ENCODE assay signal across 8 cellular contexts in the genomic region with DNA sequence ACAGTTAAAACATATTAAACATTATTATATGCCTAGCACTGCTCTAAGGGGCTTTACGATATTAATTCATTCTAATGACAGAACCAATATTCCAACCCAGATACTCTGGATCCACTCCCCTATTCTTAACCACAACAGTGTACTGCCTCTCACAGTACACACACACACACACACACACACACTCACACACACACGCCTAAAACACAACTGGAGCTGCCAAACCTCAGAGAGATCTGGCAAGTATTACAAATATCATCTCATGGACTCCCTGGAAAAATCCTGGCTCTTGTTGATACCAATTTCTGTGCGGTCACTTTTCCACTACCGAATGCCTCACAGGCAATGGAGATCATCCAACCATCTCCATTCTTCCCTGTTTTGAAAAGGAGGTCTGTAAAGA. TPM values are rescaled to one million over a fixed set of nuclear protein-coding genes. Genes with fewer than 3 reads are reported as not detected.
DNase-seq lines count a peak whose midpoint lies in the region; ATAC-seq and TF ChIP-seq lines count a peak whose summit lies in the region.

No MANE protein-coding gene starts in this region.

- peaks cover 29% of the 10 kb centered on the region for H3K79me2 ChIP-seq in HCT116 (ENCODE audit: insufficient read depth, low read length)

- no peak for TF ChIP-seq RAD21 in HCT116 (IDR thresholded peaks at IDR 0.05; ENCODE audit: low read depth)

- peaks cover under 1% of the 10 kb centered on the region for H3K27me3 Mint-ChIP-seq in activated CD8-positive, alpha-beta T cell treated with anti-CD3 and anti-CD28 coated beads for 36 hours

- CTCF ChIA-PET in HCT116 (lab: Charles Lee) = no interaction called here
- CTCF ChIA-PET in activated CD8-positive, alpha-beta T cell treated with anti-CD3 and anti-CD28 coated beads for 36 hours (lab: Charles Lee) = interaction anchor here (1.3 to 2.4 kb wide), 2 partner anchors 76 to 119 kb away, joined by 3 to 8 read pairs; partner anchors contain the start of gene PSMC4

- no peak overlapping the region for H2AFZ ChIP-seq in HCT116 (ENCODE audit: low read depth, low read length, poor library complexity, severe bottlenecking)

- peaks cover 28% of the 10 kb centered on the region for H3K36me3 Mint-ChIP-seq in activated CD8-positive, alpha-beta T cell treated with anti-CD3 and anti-CD28 coated beads for 36 hours (ENCODE audit: low read depth)

- no peak for TF ChIP-seq POLR2A in HCT116 (IDR thresholded peaks at IDR 0.05; ENCODE audit: borderline replicate concordance, extremely low read depth, insufficient read depth, insufficient read length)
- TF ChIP-seq POLR2A in spleen (IDR thresholded peaks at IDR 0.05) = no peak

- H3K4me1 Mint-ChIP-seq in activated CD8-positive, alpha-beta T cell treated with anti-CD3 and anti-CD28 coated beads for 36 hours (ENCODE audit: low read depth) = peaks cover 31% of the 10 kb centered on the region

- peaks cover 5% of the 10 kb centered on the region for H3K9me3 Mint-ChIP-seq in activated CD8-positive, alpha-beta T cell treated with anti-CD3 and anti-CD28 coated beads for 36 hours

- peak overlapping the region in 1 of 2 experiments; percentile 83; a peak in 3 of 4 replicates for H3K4me3 ChIP-seq in HCT116 (replicated peaks in 1 of 2; ENCODE audit: low read depth in 1 of 2, low read length in 2 of 2)
- H3K4me3 ChIP-seq in left ventricle myocardium inferior = peak overlapping the region; percentile 77
- peak overlapping the region in 7 of 8 donors; percentile 64 to 83 (median 73) for H3K4me3 ChIP-seq in spleen

- H3K4me3 Mint-ChIP-seq in activated CD8-positive, alpha-beta T cell treated with anti-CD3 and anti-CD28 coated beads for 36 hours = peak overlapping the region; percentile 100

- no peaks in the 10 kb centered on the region for H3K9me2 ChIP-seq in HCT116 (ENCODE audit: insufficient read depth)

- peak overlapping the region; percentile 85 for H3K4me2 ChIP-seq in HCT116 (ENCODE audit: low read length)

- peak overlapping the region; percentile 83; the same call in 1 of the 2 replicates for H3K27ac ChIP-seq in HCT116 (ENCODE audit: low read depth, low read length)
- H3K27ac ChIP-seq in left ventricle myocardium inferior (replicated peaks) = peak overlapping the region; percentile 93
- H3K27ac ChIP-seq in spleen = peak overlapping the region in 3 of 8 donors; percentile 94 to 95 (median 94)

- peaks cover 8 to 19% of the 10 kb centered on the region in 2 experiments; a peak in 3 of 4 replicates for H3K4me1 ChIP-seq in HCT116 (ENCODE audit: control insufficient read depth in 1 of 2, insufficient read depth in 2 of 2, low read length in 2 of 2)
- H3K4me1 ChIP-seq in left ventricle myocardium inferior = peaks cover 24% of the 10 kb centered on the region
- peaks cover 8 to 67% (median 26%) of the 10 kb centered on the region in 6 donors for H3K4me1 ChIP-seq in spleen

- no peaks in the 10 kb centered on the region for H3K9me3 ChIP-seq in HCT116 (ENCODE audit: control insufficient read depth in 1 of 2, insufficient read depth in 1 of 2, low read depth in 1 of 2, low read length in 2 of 2)
- H3K9me3 ChIP-seq in left ventricle myocardium inferior (replicated peaks) = no peaks in the 10 kb centered on the region
- H3K9me3 ChIP-seq in spleen = peaks cover 0 to 5% (median 0%) of the 10 kb centered on the region in 8 donors

- H3K27me3 ChIP-seq in HCT116 (ENCODE audit: insufficient read depth, low read length) (no peaks in the 10 kb centered on the region), left ventricle myocardium inferior (ENCODE audit: low read depth) (no peaks in the 10 kb centered on the region), spleen (replicated peaks in 1 of 7) (peaks cover 0 to 2% (median 0%) of the 10 kb centered on the region in 7 donors)

- TF ChIP-seq CTCF in HCT116 (IDR thresholded peaks at IDR 0.05 in 2 of 3, conservative IDR thresholded peaks at IDR 0.05 in 1 of 3; ENCODE audit: borderline replicate concordance in 1 of 3, insufficient read depth in 1 of 3, low read depth in 2 of 3, low read length in 2 of 3) = no peak
- TF ChIP-seq CTCF in activated CD8-positive, alpha-beta T cell treated with anti-CD3 and anti-CD28 coated beads for 36 hours (IDR thresholded peaks at IDR 0.05) = no peak
- TF ChIP-seq CTCF in left ventricle myocardium inferior (IDR thresholded peaks at IDR 0.05; ENCODE audit: borderline replicate concordance) = no peak
- TF ChIP-seq CTCF in spleen (IDR thresholded peaks at IDR 0.05 in 8 of 11, conservative IDR thresholded peaks at IDR 0.05 in 3 of 11) = no peak

- RAD21 ChIA-PET in HCT116 (lab: Charles Lee; ENCODE audit: low non-redundant PET in 1 of 2, low total read pairs in 2 of 2, uncharacterized antibody in 2 of 2, unreplicated experiment in 2 of 2) = no interaction called here

- POLR2A ChIA-PET in HCT116 (lab: Charles Lee) = no interaction called here
- POLR2A ChIA-PET in activated CD8-positive, alpha-beta T cell treated with anti-CD3 and anti-CD28 coated beads for 36 hours (lab: Charles Lee) = interaction anchor here (1.2 to 1.9 kb wide), 2 partner anchors 11 to 14 kb away, joined by 3 to 4 read pairs; no protein-coding TSS in a partner anchor

- WGBS in spleen, 5 donors = 78 to 85% (median 81%) methylated on average over 4 of the region's 4 CpGs

- DNase-seq in HCT116 (ENCODE audit: low read depth, low spot score) = no peak
- DNase-seq in activated CD8-positive, alpha-beta T cell treated with anti-CD3 and anti-CD28 coated beads for 36 hours = no peak
- no peak for DNase-seq in left ventricle myocardium inferior
- DNase-seq in spleen = no peak
- no peak for DNase-seq in NCI-H345 (lab: John Stamatoyannopoulos, UW)
- no peak for DNase-seq in activated CD4-positive, alpha-beta T cell treated with anti-CD3 and anti-CD28 coated beads for 1 hour
- DNase-seq in GM03348 (ENCODE audit: low spot score) = no peak

- H4K20me1 ChIP-seq in HCT116 (ENCODE audit: insufficient read depth) = no peaks in the 10 kb centered on the region

- intact Hi-C loops in HCT116 (cut with micrococcal nuclease) = no loop called here
- intact Hi-C loops in activated CD8-positive, alpha-beta T cell treated with anti-CD3 and anti-CD28 coated beads for 36 hours (cut with micrococcal nuclease) = no loop called here
- intact Hi-C loops in left ventricle myocardium inferior (cut with micrococcal nuclease) = no loop called here
- intact Hi-C loops in spleen (cut with DNase I; ENCODE audit: low total_unique reads) = no loop called here

- H3K36me3 ChIP-seq in HCT116 (ENCODE audit: control insufficient read depth in 1 of 2, insufficient read depth in 2 of 2, low read length in 2 of 2) = no peaks in the 10 kb centered on the region; a peak in 1 of 4 replicates
- peaks cover 6% of the 10 kb centered on the region for H3K36me3 ChIP-seq in left ventricle myocardium inferior
- peaks cover 0 to 13% (median 3%) of the 10 kb centered on the region in 6 donors for H3K36me3 ChIP-seq in spleen

- BruUV-seq in HCT116 (replicated peaks; lab: Mats Ljungman, UMichigan) = no TSS peak

- H3K27ac Mint-ChIP-seq in activated CD8-positive, alpha-beta T cell treated with anti-CD3 and anti-CD28 coated beads for 36 hours = peak overlapping the region; percentile 100

- H3K9ac ChIP-seq in HCT116 (ENCODE audit: low read length) = peak overlapping the region; percentile 77

- ATAC-seq in HCT116 (no peak), GM18873 (IDR thresholded peaks at IDR 0.05; ENCODE audit: low FRiP score, unreplicated experiment) (no peak)
- ATAC-seq in activated CD8-positive, alpha-beta T cell treated with anti-CD3 and anti-CD28 coated beads for 36 hours = no peak

TF ChIP-seq in HCT116, 20 proteins besides CTCF, POLR2A, EP300 and RAD21:
- TF ChIP-seq, protein P1, sequence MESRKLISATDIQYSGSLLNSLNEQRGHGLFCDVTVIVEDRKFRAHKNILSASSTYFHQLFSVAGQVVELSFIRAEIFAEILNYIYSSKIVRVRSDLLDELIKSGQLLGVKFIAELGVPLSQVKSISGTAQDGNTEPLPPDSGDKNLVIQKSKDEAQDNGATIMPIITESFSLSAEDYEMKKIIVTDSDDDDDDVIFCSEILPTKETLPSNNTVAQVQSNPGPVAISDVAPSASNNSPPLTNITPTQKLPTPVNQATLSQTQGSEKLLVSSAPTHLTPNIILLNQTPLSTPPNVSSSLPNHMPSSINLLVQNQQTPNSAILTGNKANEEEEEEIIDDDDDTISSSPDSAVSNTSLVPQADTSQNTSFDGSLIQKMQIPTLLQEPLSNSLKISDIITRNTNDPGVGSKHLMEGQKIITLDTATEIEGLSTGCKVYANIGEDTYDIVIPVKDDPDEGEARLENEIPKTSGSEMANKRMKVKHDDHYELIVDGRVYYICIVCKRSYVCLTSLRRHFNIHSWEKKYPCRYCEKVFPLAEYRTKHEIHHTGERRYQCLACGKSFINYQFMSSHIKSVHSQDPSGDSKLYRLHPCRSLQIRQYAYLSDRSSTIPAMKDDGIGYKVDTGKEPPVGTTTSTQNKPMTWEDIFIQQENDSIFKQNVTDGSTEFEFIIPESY (IDR thresholded peaks at IDR 0.05; ENCODE audit: extremely low read depth, insufficient replicate concordance, low read length) = no peak
- no peak for TF ChIP-seq SRF (IDR thresholded peaks at IDR 0.05; ENCODE audit: low read depth)
- TF ChIP-seq ELF1 (IDR thresholded peaks at IDR 0.05; ENCODE audit: borderline replicate concordance, low read depth) = no peak
- no peak for TF ChIP-seq EZH2 (IDR thresholded peaks at IDR 0.05)
- TF ChIP-seq POLR2AphosphoS5 (IDR thresholded peaks at IDR 0.05; ENCODE audit: low read depth, low read length) = no peak
- TF ChIP-seq ATF3 (IDR thresholded peaks at IDR 0.05) = no peak

RNA-seq across cellular contexts. Expression of gene ZNF780A, which starts 1.3 kb away (rescaled TPM):
- total RNA-seq in HCT116 (2021; ENCODE audit: unreplicated experiment) = 18.9 TPM
- 10.6 and 11.0 TPM in 2 replicates for polyA plus RNA-seq in HCT116 (2012)
- total RNA-seq in activated CD8-positive, alpha-beta T cell treated with anti-CD3 and anti-CD28 coated beads for 36 hours = 10 to 100 TPM; 12.9 to 13.3 TPM
- total RNA-seq in left ventricle myocardium inferior = 10.3 TPM
- 10 to 100 TPM; 24.5 to 52.5 (median 39.3) TPM for total RNA-seq in spleen
- 10 to 100 TPM; 18.1 to 19.1 (median 18.7) TPM for polyA plus RNA-seq in spleen

RNA-seq across cellular contexts. Expression of gene ZNF780B, which starts 33.4 kb away (rescaled TPM):
- total RNA-seq in HCT116 (2021; ENCODE audit: unreplicated experiment) (10.5 TPM), left ventricle myocardium inferior (26.6 TPM), spleen (10 to 100 TPM; 23.7 to 42.3 (median 32.1) TPM)
- 2.2 and 2.4 TPM in 2 replicates for polyA plus RNA-seq in HCT116 (2012)
- 10 to 100 TPM; 15.5 to 18.6 TPM for total RNA-seq in activated CD8-positive, alpha-beta T cell treated with anti-CD3 and anti-CD28 coated beads for 36 hours
- 10 to 100 TPM in 1 of 3 donors, 1 to 10 TPM in 2; 7.8 to 11.4 (median 8.6) TPM for polyA plus RNA-seq in spleen
